9 cellular contexts compared by ENCODE assay signal in the genomic region with DNA sequence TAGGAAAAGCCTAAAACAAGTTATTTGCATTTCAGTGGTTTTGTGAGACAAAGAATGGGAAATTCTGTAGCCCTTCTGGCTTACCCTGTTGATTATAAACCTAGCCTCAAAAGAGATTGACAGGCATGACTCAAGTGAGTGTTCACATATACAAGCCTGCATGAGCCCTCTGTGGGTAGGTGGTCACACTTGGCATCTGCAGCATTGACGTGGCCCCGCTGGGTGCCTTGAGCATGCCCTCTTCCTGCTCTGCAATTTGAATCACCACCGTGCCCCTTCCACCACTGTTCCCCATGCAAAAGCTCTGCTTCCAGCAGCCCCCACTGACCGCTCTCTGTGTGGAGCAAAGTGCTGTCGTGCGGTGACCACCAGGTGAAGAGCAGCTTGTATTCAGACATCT. TPM values are rescaled to one million over a fixed set of nuclear protein-coding genes. Genes with fewer than 3 reads are reported as not detected.
DNase-seq lines count a peak whose midpoint lies in the region; ATAC-seq and TF ChIP-seq lines count a peak whose summit lies in the region.
"Had no signal": no experiment of that assay in that cellular context is flagged by ENCODE, and none has a peak within 500 bp of the region (broad histone marks: within the 10 kb centered on the region; RNA-seq: fewer than 3 reads in every experiment).

No MANE protein-coding gene starts in this region.

- DNase-seq in Peyer's patch (no peak), activated T-cell treated with anti-CD3 and anti-CD28 coated beads for 48 hours (ENCODE audit: low read depth) (peak; percentile 57), mucosa of descending colon (no peak), hepatic stellate cell (ENCODE audit: low spot score) (no peak), GM19238 (ENCODE audit: insufficient read length, low spot score) (no peak), osteocyte (ENCODE audit: extremely low spot score, unreplicated experiment) (no peak)
- DNase-seq in stimulated activated effector memory CD8-positive, alpha-beta T cell treated with anti-CD3 and anti-CD28 coated beads, Interleukin-12 subunit alpha, Interleukin-12 subunit beta, amount 100 ng/mL, for 72 hours (ENCODE audit: low spot score in 2 of 2), result peak; percentile 36 to 74
- DNase-seq: NCI-H1417 treated with DMSO at 0.1 percent for 48 hours had no signal

- no peaks in the 10 kb centered on the region for H3K9me3 Mint-ChIP-seq in stimulated activated effector memory CD8-positive, alpha-beta T cell treated with anti-CD3 and anti-CD28 coated beads, Interleukin-12 subunit alpha, Interleukin-12 subunit beta, amount 100 ng/mL, for 72 hours
- H3K9me3 Mint-ChIP-seq in osteocyte (ENCODE audit: unreplicated experiment), result no peaks in the 10 kb centered on the region

- H3K4me3 Mint-ChIP-seq in stimulated activated effector memory CD8-positive, alpha-beta T cell treated with anti-CD3 and anti-CD28 coated beads, Interleukin-12 subunit alpha, Interleukin-12 subunit beta, amount 100 ng/mL, for 72 hours, result peak overlapping the region; percentile 67
- H3K4me3 Mint-ChIP-seq in osteocyte (ENCODE audit: unreplicated experiment), result no peak overlapping the region

- peaks cover 0 to 55% (median 0%) of the 10 kb centered on the region in 3 donors for H3K36me3 ChIP-seq in Peyer's patch
- H3K36me3 ChIP-seq in mucosa of descending colon (ENCODE audit: low read depth), result peaks cover 6% of the 10 kb centered on the region

- H3K4me3 ChIP-seq in Peyer's patch, result no peak overlapping the region
- H3K4me3 ChIP-seq in mucosa of descending colon, result no peak overlapping the region

- H3K4me1 ChIP-seq in Peyer's patch (peaks cover 0 to 8% (median 0%) of the 10 kb centered on the region in 4 donors), mucosa of descending colon (ENCODE audit: low read depth) (no peaks in the 10 kb centered on the region)

- H3K27ac Mint-ChIP-seq in stimulated activated effector memory CD8-positive, alpha-beta T cell treated with anti-CD3 and anti-CD28 coated beads, Interleukin-12 subunit alpha, Interleukin-12 subunit beta, amount 100 ng/mL, for 72 hours, result peak overlapping the region; percentile 94
- no peak overlapping the region for H3K27ac Mint-ChIP-seq in osteocyte (ENCODE audit: unreplicated experiment)

- H3K27ac ChIP-seq in Peyer's patch, result peak overlapping the region; percentile 63 to 79 (median 72)

- no peaks in the 10 kb centered on the region for H3K27me3 ChIP-seq in Peyer's patch

- no peaks in the 10 kb centered on the region for H3K9me3 ChIP-seq in Peyer's patch
- H3K9me3 ChIP-seq in mucosa of descending colon, result no peaks in the 10 kb centered on the region

- TF ChIP-seq CTCF in Peyer's patch (IDR thresholded peaks at IDR 0.05) (no peak), mucosa of descending colon (IDR thresholded peaks at IDR 0.05) (no peak), osteocyte (IDR thresholded peaks at IDR 0.05) (no peak)

- TF ChIP-seq POLR2A in Peyer's patch (IDR thresholded peaks at IDR 0.05), result no peak

- no peaks in the 10 kb centered on the region for H3K27me3 Mint-ChIP-seq in osteocyte (ENCODE audit: unreplicated experiment)

- peaks cover 45% of the 10 kb centered on the region for H3K36me3 Mint-ChIP-seq in stimulated activated effector memory CD8-positive, alpha-beta T cell treated with anti-CD3 and anti-CD28 coated beads, Interleukin-12 subunit alpha, Interleukin-12 subunit beta, amount 100 ng/mL, for 72 hours
- H3K36me3 Mint-ChIP-seq in osteocyte (ENCODE audit: unreplicated experiment), result peaks cover 46% of the 10 kb centered on the region

- intact Hi-C loops in mucosa of descending colon (cut with DNase I, micrococcal nuclease), result no loop called here

- H3K4me1 Mint-ChIP-seq in stimulated activated effector memory CD8-positive, alpha-beta T cell treated with anti-CD3 and anti-CD28 coated beads, Interleukin-12 subunit alpha, Interleukin-12 subunit beta, amount 100 ng/mL, for 72 hours, result peaks cover 61% of the 10 kb centered on the region
- peaks cover 2% of the 10 kb centered on the region for H3K4me1 Mint-ChIP-seq in osteocyte (ENCODE audit: unreplicated experiment)

- ATAC-seq in mucosa of descending colon (peak; percentile 24), GM21825 (IDR thresholded peaks at IDR 0.05; ENCODE audit: unreplicated experiment) (no peak)
- peak; percentile 99 for ATAC-seq in stimulated activated effector memory CD8-positive, alpha-beta T cell treated with anti-CD3 and anti-CD28 coated beads, Interleukin-12 subunit alpha, Interleukin-12 subunit beta, amount 100 ng/mL, for 72 hours

RNA-seq across cellular contexts. Expression of a gene that starts 21.0 kb away (rescaled TPM):
- total RNA-seq in Peyer's patch (100 to 1,000 TPM in 1 of 4 donors, 10 to 100 TPM in 3; 32.2 to 163 (median 37.4) TPM), mucosa of descending colon (10 to 100 TPM; 34.0 to 48.1 (median 42.8) TPM), osteocyte (74.1 and 75.0 TPM in 2 replicates)

RNA-seq across cellular contexts. Expression of a gene that starts 45.1 kb away (rescaled TPM):
- total RNA-seq in Peyer's patch (100 to 1,000 TPM in 3 of 4 donors, 10 to 100 TPM in 1; 82.0 to 268 (median 159) TPM), mucosa of descending colon (100 to 1,000 TPM in 2 of 3 donors, 10 to 100 TPM in 1; 89.8 to 128 (median 108) TPM), osteocyte (69.8 and 81.6 TPM in 2 replicates)

Comparison
In these comparisons a context has a peak if more than half of its experiments do, and no peak if none do; other contexts are left out.
1. DNase-seq: peak in activated T-cell treated with anti-CD3 and anti-CD28 coated beads for 48 hours (single experiment) and stimulated activated effector memory CD8-positive, alpha-beta T cell treated with anti-CD3 and anti-CD28 coated beads, Interleukin-12 subunit alpha, Interleukin-12 subunit beta, amount 100 ng/mL, for 72 hours (2 of 2); none in Peyer's patch (0 of 3), mucosa of descending colon (0 of 3), hepatic stellate cell (single experiment), GM19238 (single experiment) and osteocyte (single experiment).